Comparison of ENCODE assay signal across 8 cellular contexts in the genomic region with DNA sequence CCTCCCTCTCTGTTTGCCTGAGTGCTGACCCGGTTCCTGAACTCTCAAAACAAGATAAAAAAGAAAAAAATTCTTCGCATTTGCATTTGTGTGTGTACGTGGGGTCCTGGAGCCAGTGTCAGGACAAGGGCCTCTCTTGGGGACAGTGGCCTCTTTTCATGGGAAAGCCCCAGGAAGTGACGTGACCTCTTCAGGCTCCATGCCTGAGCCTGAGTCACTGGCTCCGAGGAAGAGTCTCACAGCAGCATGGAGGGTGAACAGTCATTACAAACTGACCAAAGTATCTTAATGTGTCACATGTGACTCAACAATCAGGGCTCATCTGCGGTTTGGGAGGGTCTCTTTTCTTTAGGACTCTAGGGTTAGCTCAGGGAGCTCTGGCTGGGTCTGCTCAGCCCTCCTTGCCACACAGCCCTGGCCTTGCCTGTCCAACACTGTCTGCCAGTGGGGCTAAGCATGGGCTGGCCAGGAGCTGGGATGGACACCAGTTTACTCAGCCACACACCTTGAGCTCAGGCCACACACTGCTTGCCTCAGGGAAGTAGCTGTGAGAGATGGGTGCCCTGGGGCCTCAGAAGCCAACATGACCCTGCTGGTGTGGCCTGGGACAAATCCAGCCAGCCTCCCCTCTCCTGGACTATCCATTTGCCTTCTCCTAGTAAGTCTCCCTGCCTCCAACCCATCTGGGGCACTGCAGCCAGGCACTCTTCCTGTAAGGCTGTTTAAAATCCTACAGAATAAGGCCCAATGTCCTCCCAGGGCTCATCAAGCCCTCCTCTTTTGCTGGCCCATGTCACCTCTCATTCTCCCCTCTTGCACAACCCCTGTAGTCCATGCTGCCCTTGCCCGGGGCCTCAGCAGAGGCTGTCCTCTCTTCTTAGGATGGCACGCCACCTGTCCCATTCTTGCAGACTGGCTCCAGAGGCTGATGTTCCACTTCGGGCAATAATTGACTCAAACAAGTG. TPM values are rescaled to one million over a fixed set of nuclear protein-coding genes. Genes with fewer than 3 reads are reported as not detected.
A peak's percentile ranks its signal among the peaks of the same experiment; 100 is the strongest.
DNase-seq lines count a peak whose midpoint lies in the region; ATAC-seq, FAIRE-seq and TF ChIP-seq lines count a peak whose summit lies in the region.

No MANE protein-coding gene starts in this region.

- peak; percentile 28 to 78 for DNase-seq in PC-9
- DNase-seq in astrocyte (ENCODE audit: low read depth) = peak; percentile 85
- peak; percentile 78 for DNase-seq in islet precursor cell
- DNase-seq in stimulated activated CD8-positive, alpha-beta memory T cell treated with anti-CD3 and anti-CD28 coated beads, Interleukin-2, amount 100 ng/mL, for 48 hours (ENCODE audit: low read depth in 2 of 2) = peak; percentile 57 to 62
- no peak for DNase-seq in NCI-H82 treated with DMSO at 0.1 percent for 48 hours (lab: John Stamatoyannopoulos, UW; ENCODE audit: unreplicated experiment)
- DNase-seq in activated gamma-delta T cell (lab: John Stamatoyannopoulos, UW) = no peak

- peak overlapping the region; percentile 59 for H3K9ac ChIP-seq in astrocyte (ENCODE audit: low read length)

- no peaks in the 10 kb centered on the region for H3K9me2 ChIP-seq in PC-9 (ENCODE audit: insufficient read depth)

- H3F3A ChIP-seq in PC-9 (ENCODE audit: insufficient read depth, low read depth) = no peaks in the 10 kb centered on the region

- H3K27ac Mint-ChIP-seq in astrocyte (ENCODE audit: unreplicated experiment) = peak overlapping the region; percentile 87

- peak overlapping the region; percentile 7; the same call in 1 of the 2 replicates for H2AFZ ChIP-seq in PC-9
- peak overlapping the region; percentile 60 for H2AFZ ChIP-seq in astrocyte (ENCODE audit: low read depth, low read length)

- peaks cover 8% of the 10 kb centered on the region for H3K4me1 Mint-ChIP-seq in astrocyte (ENCODE audit: low read depth, unreplicated experiment)

- CTCF ChIA-PET in PC-9 (lab: Charles Lee) = no interaction called here

- H3K4me3 ChIP-seq in PC-9 = no peak overlapping the region
- no peak overlapping the region for H3K4me3 ChIP-seq in astrocyte (ENCODE audit: insufficient read depth, low read depth, low read length)

- H3K9me3 Mint-ChIP-seq in astrocyte (ENCODE audit: unreplicated experiment) = no peaks in the 10 kb centered on the region

- H3K4me3 Mint-ChIP-seq in astrocyte (ENCODE audit: unreplicated experiment) = no peak overlapping the region

- H3K27me3 Mint-ChIP-seq in astrocyte (ENCODE audit: low read depth, unreplicated experiment) = peaks cover 15% of the 10 kb centered on the region

- no TSS peak for BruUV-seq in PC-9 (replicated peaks; lab: Mats Ljungman, UMichigan)

- no peaks in the 10 kb centered on the region for H3K9me3 ChIP-seq in PC-9 (ENCODE audit: insufficient read depth, low read depth)
- H3K9me3 ChIP-seq in astrocyte (ENCODE audit: insufficient read depth, low read depth, low read length) = no peaks in the 10 kb centered on the region

- intact Hi-C loops in PC-9 (cut with micrococcal nuclease; ENCODE audit: unreplicated experiment) = no loop called here

- POLR2A ChIA-PET in PC-9 (lab: Charles Lee; ENCODE audit: unreplicated experiment) = no interaction called here

- H3K27ac ChIP-seq in PC-9 = 0 out of 2 replicates have a peak overlapping the region, but pooled peaks have one; percentile 23
- peak overlapping the region; percentile 74 for H3K27ac ChIP-seq in astrocyte (ENCODE audit: low read depth, low read length)

- TF ChIP-seq POLR2A in GM18505 (IDR thresholded peaks at IDR 0.05; ENCODE audit: borderline replicate concordance, extremely low read depth, insufficient read depth, insufficient read length) = peak; percentile 42

- H3K27me3 ChIP-seq in PC-9 (ENCODE audit: insufficient read depth, low read depth) = no peaks in the 10 kb centered on the region
- no peaks in the 10 kb centered on the region for H3K27me3 ChIP-seq in astrocyte (ENCODE audit: insufficient read depth, low read length)

- no peak for TF ChIP-seq CTCF in PC-9 (conservative IDR thresholded peaks at IDR 0.05)
- TF ChIP-seq CTCF in astrocyte (IDR thresholded peaks at IDR 0.05; ENCODE audit: insufficient read depth, low read depth, low read length) = no peak

- ATAC-seq in GM18505 (IDR thresholded peaks at IDR 0.05; ENCODE audit: unreplicated experiment) (peak; percentile 71), HG02610 (IDR thresholded peaks at IDR 0.05; ENCODE audit: unreplicated experiment) (peak; percentile 83)

- no peaks in the 10 kb centered on the region for H3K36me3 Mint-ChIP-seq in astrocyte (ENCODE audit: low read depth, unreplicated experiment)

- H3K4me2 ChIP-seq in PC-9 = no peak overlapping the region
- peak overlapping the region; percentile 38 for H3K4me2 ChIP-seq in astrocyte (ENCODE audit: low read length)

- H3K36me3 ChIP-seq in PC-9 (ENCODE audit: low read depth) (no peaks in the 10 kb centered on the region), astrocyte (ENCODE audit: insufficient read depth, low read length) (no peaks in the 10 kb centered on the region)

- peak; percentile 99 for FAIRE-seq in astrocyte (lab: Jason Lieb, UNC)

- H3K79me2 ChIP-seq in PC-9 (ENCODE audit: low read depth) = no peaks in the 10 kb centered on the region
- H3K79me2 ChIP-seq in astrocyte (ENCODE audit: insufficient read depth, low read length) = no peaks in the 10 kb centered on the region

- peaks cover 7% of the 10 kb centered on the region for H3K4me1 ChIP-seq in PC-9 (replicated peaks; ENCODE audit: insufficient read depth)
- H3K4me1 ChIP-seq in astrocyte (ENCODE audit: insufficient read depth, low read length) = peaks cover 15% of the 10 kb centered on the region

- H4K20me1 ChIP-seq in PC-9 (ENCODE audit: insufficient read depth) (no peaks in the 10 kb centered on the region), astrocyte (ENCODE audit: insufficient read depth, low read length) (no peaks in the 10 kb centered on the region)

RNA-seq across cellular contexts. Expression of a gene that starts 10.5 kb away (rescaled TPM):
- 0.26 and 2.2 TPM in 2 replicates for total RNA-seq in PC-9 (2021)
- total RNA-seq in astrocyte = not detected in 2 replicates

RNA-seq across cellular contexts. Expression of a gene that starts 43.9 kb away (rescaled TPM):
- total RNA-seq in PC-9 (2021) (not detected in 2 replicates), astrocyte (not detected in 2 replicates)

Comparison
In these comparisons a context has a peak if more than half of its experiments do, and no peak if none do; other contexts are left out.
1. DNase-seq: peak in PC-9 (2 of 2), astrocyte (single experiment), islet precursor cell (single experiment) and stimulated activated CD8-positive, alpha-beta memory T cell treated with anti-CD3 and anti-CD28 coated beads, Interleukin-2, amount 100 ng/mL, for 48 hours (2 of 2); none in NCI-H82 treated with DMSO at 0.1 percent for 48 hours (single experiment) and activated gamma-delta T cell (single experiment).